9 cellular contexts compared by ENCODE assay signal in genomic region chr13:74290324-74290773, GRCh38.
DNase-seq lines count a peak whose midpoint lies in the region; ATAC-seq and TF ChIP-seq lines count a peak whose summit lies in the region.
"Had no signal": no experiment of that assay in that cellular context is flagged by ENCODE, and none has a peak within 500 bp of the region (broad histone marks: within the 10 kb centered on the region; RNA-seq: fewer than 3 reads in every experiment).

No MANE protein-coding gene starts in this region.

- peak; percentile 78 for ATAC-seq in GM21390 (IDR thresholded peaks at IDR 0.05; ENCODE audit: unreplicated experiment)
- peak; percentile 92 for ATAC-seq in body of pancreas

- peak in 1 of 3 donors; percentile 24 for TF ChIP-seq POLR2A in body of pancreas (IDR thresholded peaks at IDR 0.05)

- H3K4me1 Mint-ChIP-seq in immature natural killer cell, result peaks cover 40 to 51% of the 10 kb centered on the region in 2 donors

- no peak overlapping the region for H3K4me3 ChIP-seq in body of pancreas
- H3K4me3 ChIP-seq: SJSA1 had no signal

- TF ChIP-seq CTCF in body of pancreas (IDR thresholded peaks at IDR 0.05), result peak in 2 of 7 experiments; percentile 10 to 15

- H3K9me3 ChIP-seq in body of pancreas, result no peaks in the 10 kb centered on the region
- H3K9me3 ChIP-seq: SJSA1 had no signal

- H3K27me3 Mint-ChIP-seq in immature natural killer cell (ENCODE audit: low read depth in 3 of 3), result peaks cover 9 to 28% (median 15%) of the 10 kb centered on the region in 3 donors

- intact Hi-C loops in body of pancreas (cut with DNase I), result no loop called here

- 14 to 23% methylated on average over 6 of the region's 6 CpGs for WGBS in body of pancreas, 2 donors

- H3K4me3 Mint-ChIP-seq in immature natural killer cell, result peak overlapping the region in 2 of 5 donors; percentile 38 to 69

- no peaks in the 10 kb centered on the region for H3K9me3 Mint-ChIP-seq in immature natural killer cell

- H3K27ac ChIP-seq in body of pancreas, result no peak overlapping the region
- H3K27ac ChIP-seq: SJSA1 had no signal

- peak overlapping the region in 3 of 6 donors; percentile 13 to 44 (median 34) for H3K27ac Mint-ChIP-seq in immature natural killer cell

- no peaks in the 10 kb centered on the region for H3K27me3 ChIP-seq in body of pancreas
- H3K27me3 ChIP-seq: SJSA1 had no signal

- H3K4me1 ChIP-seq in body of pancreas, result peaks cover 10% of the 10 kb centered on the region
- H3K4me1 ChIP-seq: SJSA1 had no signal

- DNase-seq in DMS53 treated with DMSO at 0.1 percent for 48 hours (lab: John Stamatoyannopoulos, UW; ENCODE audit: unreplicated experiment) (peak; percentile 65), HPDE6-E6E7 (ENCODE audit: extremely low spot score) (peak; percentile 69), RKO (ENCODE audit: low spot score) (peak; percentile 18), body of pancreas (peak in 3 of 4 donors; percentile 23 to 66 (median 39)), immature natural killer cell (peak; percentile 58 to 65 (median 65)), GM19238 (ENCODE audit: insufficient read length, low spot score) (no peak)
- DNase-seq in stimulated activated CD4-positive, alpha-beta T cell treated with anti-CD3 and anti-CD28 coated beads, Interleukin-4, amount 100 ng/mL, for 24 hours, result peak; percentile 44

- H3K36me3 ChIP-seq in body of pancreas (replicated peaks in 1 of 2; ENCODE audit: insufficient read depth in 1 of 2, low read depth in 2 of 2), result no peaks in the 10 kb centered on the region
- H3K36me3 ChIP-seq: SJSA1 had no signal

- no peaks in the 10 kb centered on the region for H3K36me3 Mint-ChIP-seq in immature natural killer cell
